Comparison of ENCODE assay signal across 1 cellular context in the genomic region with DNA sequence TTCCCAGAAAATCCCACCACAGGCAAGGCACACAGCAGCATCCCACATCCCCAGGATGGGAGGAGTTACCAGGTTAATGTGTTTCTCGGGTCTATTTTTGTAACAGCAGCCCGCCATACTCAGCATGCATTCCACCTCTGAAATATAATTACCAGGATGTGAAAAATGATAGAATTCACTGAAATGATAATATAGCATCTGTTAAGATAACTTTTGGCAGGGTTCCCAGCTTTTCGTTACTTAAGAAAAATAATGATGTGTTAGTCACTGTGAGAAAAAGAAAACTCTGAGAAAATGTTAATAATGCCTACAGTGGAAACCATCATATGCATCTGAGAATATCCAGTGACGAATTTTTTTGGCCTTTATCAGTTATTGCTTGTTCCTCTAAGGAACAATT.
TF ChIP-seq lines count a peak whose summit lies in the region.

No MANE protein-coding gene starts in this region.

TF ChIP-seq in HEK293T, 16 proteins besides CTCF, POLR2A, EP300 and RAD21 (continued from another document):
- TF ChIP-seq BHLHE40 (IDR thresholded peaks at IDR 0.05; ENCODE audit: borderline replicate concordance) (no peak), CTBP1 (IDR thresholded peaks at IDR 0.05; ENCODE audit: borderline replicate concordance) (no peak), LEF1 (IDR thresholded peaks at IDR 0.05; ENCODE audit: borderline replicate concordance) (no peak)
TF ChIP-seq in HEK293T: peak in this region for 0.
